In the genomic region with DNA sequence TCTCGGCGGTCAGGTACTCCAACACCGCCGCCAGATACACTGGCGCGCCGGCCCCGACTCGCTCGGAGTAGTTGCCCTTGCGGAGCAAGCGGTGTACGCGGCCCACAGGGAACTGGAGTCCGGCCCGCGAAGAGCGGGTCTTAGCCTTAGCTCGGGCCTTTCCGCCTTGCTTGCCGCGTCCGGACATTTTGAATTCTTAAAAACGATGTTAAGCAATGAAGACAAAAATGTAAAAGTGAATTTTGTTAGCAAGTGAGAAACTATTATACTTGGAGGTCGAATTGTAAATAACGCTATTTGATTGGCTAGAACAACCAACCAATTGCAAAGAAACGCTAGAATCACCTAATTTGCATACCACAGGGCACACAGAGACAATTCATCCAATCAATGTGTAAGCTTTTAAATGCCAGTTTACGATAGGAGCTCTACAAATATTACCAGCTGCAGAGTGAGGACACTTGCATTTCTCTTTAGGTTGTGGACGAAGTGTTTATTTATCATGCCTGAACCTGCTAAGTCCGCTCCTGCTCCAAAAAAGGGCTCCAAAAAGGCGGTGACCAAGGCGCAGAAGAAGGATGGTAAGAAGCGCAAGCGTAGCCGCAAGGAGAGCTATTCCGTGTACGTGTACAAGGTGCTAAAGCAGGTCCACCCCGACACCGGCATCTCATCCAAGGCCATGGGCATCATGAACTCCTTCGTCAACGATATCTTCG, we compare ENCODE assay signal across 1 cellular context.
A peak's percentile ranks its signal among the peaks of the same experiment; 100 is the strongest.
TF ChIP-seq lines count a peak whose summit lies in the region.

No MANE protein-coding gene starts in this region.

TF ChIP-seq in GM12878, 131 proteins besides CTCF, POLR2A, EP300 and RAD21 (continued from another document and continues in another):
- TF ChIP-seq GABPA (IDR thresholded peaks at IDR 0.05; ENCODE audit: low read depth) (0 out of 2 replicates have a peak, but pooled peaks have one; percentile 6), POU2F2 (IDR thresholded peaks at IDR 0.05; ENCODE audit: borderline replicate concordance, low read depth, low read length) (peak; percentile 94), PAX5 (IDR thresholded peaks at IDR 0.05; ENCODE audit: borderline replicate concordance, low read depth, low read length) (0 out of 2 replicates have a peak, but pooled peaks have one; percentile 15), NFIC (IDR thresholded peaks at IDR 0.05; ENCODE audit: low read depth, low read length) (peak; percentile 75; the same call in 1 of the 2 replicates), NKRF (conservative IDR thresholded peaks at IDR 0.05) (peak; percentile 88), CHD1 (IDR thresholded peaks at IDR 0.05; ENCODE audit: low read depth, low read length) (peak; percentile 75; the same call in 1 of the 2 replicates), CHD2 (IDR thresholded peaks at IDR 0.05; ENCODE audit: borderline replicate concordance, low read depth, low read length) (peak; percentile 14; the same call in 1 of the 2 replicates), POLR2AphosphoS5 (IDR thresholded peaks at IDR 0.05; ENCODE audit: low read length) (peak; percentile 98), ZBED1 (IDR thresholded peaks at IDR 0.05; ENCODE audit: borderline replicate concordance) (peak; percentile 94), ZNF207 (IDR thresholded peaks at IDR 0.05; ENCODE audit: borderline replicate concordance) (peak; percentile 90), RB1 (IDR thresholded peaks at IDR 0.05; ENCODE audit: borderline replicate concordance) (peak; percentile 46; the same call in 1 of the 2 replicates), PML (IDR thresholded peaks at IDR 0.05; ENCODE audit: low read length) (peak; percentile 98), MEF2A (IDR thresholded peaks at IDR 0.05; ENCODE audit: insufficient read depth, low read depth, low read length) (0 out of 2 replicates have a peak, but pooled peaks have one; percentile 6), NRF1 (conservative IDR thresholded peaks at IDR 0.05; ENCODE audit: low read depth, low read length) (no peak), ZNF592 (IDR thresholded peaks at IDR 0.05) (no peak), NR2C2 (IDR thresholded peaks at IDR 0.05; ENCODE audit: borderline replicate concordance, control insufficient read depth, insufficient read length, low read depth) (no peak), RELA (IDR thresholded peaks at IDR 0.05; ENCODE audit: borderline replicate concordance, partially characterized antibody) (peak; percentile 69), RBBP5 (conservative IDR thresholded peaks at IDR 0.05) (no peak), MEF2B (IDR thresholded peaks at IDR 0.05; ENCODE audit: partially characterized antibody, poor library complexity, severe bottlenecking) (no peak), CREB1 (IDR thresholded peaks at IDR 0.05; ENCODE audit: low read depth) (peak; percentile 56; the same call in 1 of the 2 replicates), ATF7 (IDR thresholded peaks at IDR 0.05; ENCODE audit: low read depth) (peak; percentile 47; the same call in 1 of the 2 replicates), BACH1 (IDR thresholded peaks at IDR 0.05; ENCODE audit: borderline replicate concordance) (peak; percentile 59; the same call in 1 of the 2 replicates), KAT2A (conservative IDR thresholded peaks at IDR 0.05; ENCODE audit: control insufficient read depth, low read depth, low read length) (no peak; the same call in 1 of the 2 replicates), IRF3 (IDR thresholded peaks at IDR 0.05) (peak; percentile 75), ZBTB40 (IDR thresholded peaks at IDR 0.05; ENCODE audit: borderline replicate concordance) (peak; percentile 66; the same call in 1 of the 2 replicates), FOXK2 (IDR thresholded peaks at IDR 0.05) (no peak), MTA3 (IDR thresholded peaks at IDR 0.05; ENCODE audit: borderline replicate concordance, low read length) (peak; percentile 10; the same call in 1 of the 2 replicates), ZNF274 (IDR thresholded peaks at IDR 0.05; ENCODE audit: insufficient read depth, insufficient read length) (no peak), TCF3 (IDR thresholded peaks at IDR 0.05; ENCODE audit: borderline replicate concordance, insufficient read depth, low read depth, low read length) (peak; percentile 90), TCF12 (IDR thresholded peaks at IDR 0.05; ENCODE audit: low read depth, low read length) (peak; percentile 35; the same call in 1 of the 2 replicates)
- TF ChIP-seq, protein P1, sequence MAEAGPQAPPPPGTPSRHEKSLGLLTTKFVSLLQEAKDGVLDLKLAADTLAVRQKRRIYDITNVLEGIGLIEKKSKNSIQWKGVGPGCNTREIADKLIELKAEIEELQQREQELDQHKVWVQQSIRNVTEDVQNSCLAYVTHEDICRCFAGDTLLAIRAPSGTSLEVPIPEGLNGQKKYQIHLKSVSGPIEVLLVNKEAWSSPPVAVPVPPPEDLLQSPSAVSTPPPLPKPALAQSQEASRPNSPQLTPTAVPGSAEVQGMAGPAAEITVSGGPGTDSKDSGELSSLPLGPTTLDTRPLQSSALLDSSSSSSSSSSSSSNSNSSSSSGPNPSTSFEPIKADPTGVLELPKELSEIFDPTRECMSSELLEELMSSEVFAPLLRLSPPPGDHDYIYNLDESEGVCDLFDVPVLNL (IDR thresholded peaks at IDR 0.05; ENCODE audit: low read depth, low read length) = peak; percentile 75; the same call in 1 of the 2 replicates
- TF ChIP-seq, protein P2, sequence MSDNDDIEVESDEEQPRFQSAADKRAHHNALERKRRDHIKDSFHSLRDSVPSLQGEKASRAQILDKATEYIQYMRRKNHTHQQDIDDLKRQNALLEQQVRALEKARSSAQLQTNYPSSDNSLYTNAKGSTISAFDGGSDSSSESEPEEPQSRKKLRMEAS (IDR thresholded peaks at IDR 0.05; ENCODE audit: low read depth, low read length) = 0 out of 2 replicates have a peak, but pooled peaks have one; percentile 19
- TF ChIP-seq, protein P3, sequence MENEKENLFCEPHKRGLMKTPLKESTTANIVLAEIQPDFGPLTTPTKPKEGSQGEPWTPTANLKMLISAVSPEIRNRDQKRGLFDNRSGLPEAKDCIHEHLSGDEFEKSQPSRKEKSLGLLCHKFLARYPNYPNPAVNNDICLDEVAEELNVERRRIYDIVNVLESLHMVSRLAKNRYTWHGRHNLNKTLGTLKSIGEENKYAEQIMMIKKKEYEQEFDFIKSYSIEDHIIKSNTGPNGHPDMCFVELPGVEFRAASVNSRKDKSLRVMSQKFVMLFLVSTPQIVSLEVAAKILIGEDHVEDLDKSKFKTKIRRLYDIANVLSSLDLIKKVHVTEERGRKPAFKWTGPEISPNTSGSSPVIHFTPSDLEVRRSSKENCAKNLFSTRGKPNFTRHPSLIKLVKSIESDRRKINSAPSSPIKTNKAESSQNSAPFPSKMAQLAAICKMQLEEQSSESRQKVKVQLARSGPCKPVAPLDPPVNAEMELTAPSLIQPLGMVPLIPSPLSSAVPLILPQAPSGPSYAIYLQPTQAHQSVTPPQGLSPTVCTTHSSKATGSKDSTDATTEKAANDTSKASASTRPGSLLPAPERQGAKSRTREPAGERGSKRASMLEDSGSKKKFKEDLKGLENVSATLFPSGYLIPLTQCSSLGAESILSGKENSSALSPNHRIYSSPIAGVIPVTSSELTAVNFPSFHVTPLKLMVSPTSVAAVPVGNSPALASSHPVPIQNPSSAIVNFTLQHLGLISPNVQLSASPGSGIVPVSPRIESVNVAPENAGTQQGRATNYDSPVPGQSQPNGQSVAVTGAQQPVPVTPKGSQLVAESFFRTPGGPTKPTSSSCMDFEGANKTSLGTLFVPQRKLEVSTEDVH (IDR thresholded peaks at IDR 0.05; ENCODE audit: low read depth, partially characterized antibody) = no peak
- TF ChIP-seq, protein P4, sequence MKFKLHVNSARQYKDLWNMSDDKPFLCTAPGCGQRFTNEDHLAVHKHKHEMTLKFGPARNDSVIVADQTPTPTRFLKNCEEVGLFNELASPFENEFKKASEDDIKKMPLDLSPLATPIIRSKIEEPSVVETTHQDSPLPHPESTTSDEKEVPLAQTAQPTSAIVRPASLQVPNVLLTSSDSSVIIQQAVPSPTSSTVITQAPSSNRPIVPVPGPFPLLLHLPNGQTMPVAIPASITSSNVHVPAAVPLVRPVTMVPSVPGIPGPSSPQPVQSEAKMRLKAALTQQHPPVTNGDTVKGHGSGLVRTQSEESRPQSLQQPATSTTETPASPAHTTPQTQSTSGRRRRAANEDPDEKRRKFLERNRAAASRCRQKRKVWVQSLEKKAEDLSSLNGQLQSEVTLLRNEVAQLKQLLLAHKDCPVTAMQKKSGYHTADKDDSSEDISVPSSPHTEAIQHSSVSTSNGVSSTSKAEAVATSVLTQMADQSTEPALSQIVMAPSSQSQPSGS (IDR thresholded peaks at IDR 0.05; ENCODE audit: low read length) = peak; percentile 60
